ENCODE assay signal across 8 cellular contexts in the genomic region with DNA sequence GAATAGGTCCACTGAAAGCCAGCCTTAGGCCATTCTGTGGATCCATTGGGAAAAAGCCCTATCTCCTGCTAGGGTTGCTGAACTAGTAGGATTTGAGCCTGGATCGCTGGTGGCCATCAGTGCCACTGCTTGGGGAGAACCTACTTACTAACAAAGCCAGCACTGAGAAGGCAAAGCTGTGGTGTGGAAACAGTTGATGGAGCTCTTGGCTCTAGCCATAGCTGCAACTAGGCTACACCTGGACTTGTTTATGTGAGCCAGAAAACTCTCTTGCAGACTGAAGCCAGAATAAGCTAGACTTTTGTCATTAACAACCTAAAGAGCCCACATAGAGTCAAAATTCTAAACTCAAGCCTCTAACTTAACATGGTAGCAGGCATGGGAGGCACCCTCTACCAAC. TPM values are rescaled to one million over a fixed set of nuclear protein-coding genes. Genes with fewer than 3 reads are reported as not detected.
"Had no signal": no experiment of that assay in that cellular context is flagged by ENCODE, and none has a peak within 500 bp of the region (broad histone marks: within the 10 kb centered on the region; RNA-seq: fewer than 3 reads in every experiment).

No MANE protein-coding gene starts in this region.

- H3K4me1 ChIP-seq: HAP-1 had no signal

- H3K4me2 ChIP-seq: GM23338 had no signal

- H3K4me3 ChIP-seq: GM23338, HAP-1 had no signal

- H3K36me3 ChIP-seq: HAP-1 had no signal

- DNase-seq: H7, HFFc6, KBM-7 had no signal

- H3K27ac ChIP-seq: HL-60 had no signal

RNA-seq across cellular contexts. Expression of a gene that starts 20.7 kb away (rescaled TPM):
- total RNA-seq: H4, HT1080 had no signal
